24 cellular contexts compared by ENCODE assay signal in genomic region chr3:113649169-113649833, GRCh38.
"Had no signal": no experiment of that assay in that cellular context is flagged by ENCODE, and none has a peak within 500 bp of the region (broad histone marks: within the 10 kb centered on the region; RNA-seq: fewer than 3 reads in every experiment).

No MANE protein-coding gene starts in this region.

- DNase-seq: activated B cell treated with CpG ODN at 0.5 μM for 24 hours; activated CD4-positive, alpha-beta memory T cell treated with anti-CD3 and anti-CD28 coated beads, Interleukin-2, amount 10 ng/mL, durations not matched to agents 7 days and 5 days; activated CD4-positive, alpha-beta T cell treated with anti-CD3 and anti-CD28 coated beads for 1 hour; activated CD4-positive, alpha-beta T cell treated with anti-CD3 and anti-CD28 coated beads, Interleukin-2, amount 10 ng/mL, durations not matched to agents 7 days and 5 days; activated gamma-delta T cell; activated naive CD4-positive, alpha-beta T cell treated with anti-CD3 and anti-CD28 coated beads for 36 hours; activated T-cell treated with anti-CD3 and anti-CD28 coated beads for 4 hours; activated T-cell treated with anti-CD3 and anti-CD28 coated beads, Interleukin-2, amount 50 U/mL, for 48 hours; amygdala; MM.1S; NCI-H1105; NCI-H1436; NCI-H1694 treated with DMSO at 0.1 percent for 48 hours; NCI-H2029 treated with DMSO at 0.1 percent for 48 hours; NCI-H345; NCI-H510A; NCI-H526 treated with DMSO at 0.1 percent for 48 hours; NK-92 treated with Interleukin-12 subunit alpha and Interleukin-12 subunit beta, amount 100 ng/mL, for 24 hours; PC-9; SHP77 treated with DMSO at 0.1 percent for 48 hours; T-helper 17 cell; T-helper 9 cell had no signal

- H2AFZ ChIP-seq: PC-9 had no signal

- ATAC-seq: activated T-helper 17 cell treated with anti-CD3 and anti-CD28 coated beads, Interleukin-2, amount 50 U/mL, for 72 hours; T-helper 17 cell had no signal

- FAIRE-seq: astrocyte had no signal

- H3K4me2 ChIP-seq: PC-9 had no signal

- H3K4me3 ChIP-seq: PC-9 had no signal

- H3K27ac ChIP-seq: PC-9 had no signal
